ENCODE assay signal across 24 cellular contexts in the genomic region with DNA sequence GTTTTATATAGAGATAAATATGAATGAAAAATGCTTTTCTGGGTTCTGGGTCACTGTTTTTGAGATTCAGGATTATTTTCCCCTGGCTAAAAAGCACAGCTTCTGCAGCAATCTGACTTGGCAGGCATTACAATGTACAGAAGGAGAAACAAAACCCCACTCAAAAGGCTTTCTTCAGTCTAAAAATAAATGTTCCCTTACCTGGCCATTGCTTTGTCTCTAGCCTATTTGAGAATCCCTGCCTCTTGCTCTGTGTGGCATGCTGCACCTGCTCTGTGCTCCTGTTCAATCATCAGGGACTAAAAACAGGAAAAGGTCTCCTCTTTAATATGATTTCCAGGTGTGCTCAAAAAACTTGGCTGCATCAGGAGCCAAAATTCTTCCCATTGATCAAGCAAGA.
"Had no signal": no experiment of that assay in that cellular context is flagged by ENCODE, and none has a peak within 500 bp of the region (broad histone marks: within the 10 kb centered on the region; RNA-seq: fewer than 3 reads in every experiment).

No MANE protein-coding gene starts in this region.

- DNase-seq: activated CD4-positive, alpha-beta memory T cell treated with anti-CD3 and anti-CD28 coated beads, Interleukin-2, amount 10 ng/mL, durations not matched to agents 7 days and 5 days; activated CD4-positive, alpha-beta T cell treated with anti-CD3 and anti-CD28 coated beads, Interleukin-2, amount 10 ng/mL, durations not matched to agents 7 days and 5 days; activated CD4-positive, CD25-positive, alpha-beta regulatory T cell treated with anti-CD3 and anti-CD28 coated beads, Interleukin-2, amount 50 U/mL, for 72 hours; activated CD8-positive, alpha-beta memory T cell treated with anti-CD3 and anti-CD28 coated beads, Interleukin-2, amount 50 U/mL, for 48 hours; activated naive CD8-positive, alpha-beta T cell treated with anti-CD3 and anti-CD28 coated beads, Interleukin-2, amount 50 U/mL, for 24 hours; activated T-cell treated with anti-CD3 and anti-CD28 coated beads, Interleukin-2, amount 50 U/mL, for 4 hours; amygdala; central memory CD4-positive, alpha-beta T cell; colonic mucosa; effector memory CD4-positive, alpha-beta T cell; head of caudate nucleus; hippocampal formation; left colon; midbrain; naive thymus-derived CD8-positive, alpha-beta T cell; occipital lobe; psoas muscle; sigmoid colon; small intestine; stimulated activated CD4-positive, alpha-beta T cell treated with anti-CD3 and anti-CD28 coated beads, Interleukin-4, amount 100 ng/mL, for 4 hours; stimulated activated CD8-positive, alpha-beta memory T cell treated with anti-CD3 and anti-CD28 coated beads, Interleukin-4, amount 100 ng/mL, for 48 hours; stimulated activated naive CD8-positive, alpha-beta T cell treated with anti-CD3 and anti-CD28 coated beads, Interleukin-15, amount 100 ng/mL, for 72 hours; T-helper 9 cell; uterus had no signal
